20 cellular contexts compared by ENCODE assay signal in genomic region chr12:4828176-4828575, GRCh38.
DNase-seq lines count a peak whose midpoint lies in the region; ATAC-seq, FAIRE-seq and TF ChIP-seq lines count a peak whose summit lies in the region.
"Had no signal": no experiment of that assay in that cellular context is flagged by ENCODE, and none has a peak within 500 bp of the region (broad histone marks: within the 10 kb centered on the region; RNA-seq: fewer than 3 reads in every experiment).

No MANE protein-coding gene starts in this region.

- H3K4me1 ChIP-seq in ascending aorta: no peaks in the 10 kb centered on the region
- H3K4me1 ChIP-seq: adrenal gland, lower lobe of right lung had no signal

- peak; percentile 51 for FAIRE-seq in GM19239 (lab: Jason Lieb, UNC)

- no peaks in the 10 kb centered on the region for H3K36me3 ChIP-seq in ascending aorta
- H3K36me3 ChIP-seq: adrenal gland, heart right ventricle, lower lobe of right lung had no signal

- ATAC-seq in natural killer cell treated with Interleukin-12 subunit alpha and Interleukin-12 subunit beta and Interleukin-15 and Interleukin-18, amount 100 ng/mL, for 72 hours: no peak
- ATAC-seq: GM23338, heart right ventricle, lower lobe of right lung had no signal

- no peak for DNase-seq in activated T-cell treated with anti-CD3 and anti-CD28 coated beads, Interleukin-2, amount 50 U/mL, for 24 hours
- no peak for DNase-seq in activated T-cell treated with anti-CD3 and anti-CD28 coated beads, Interleukin-2, amount 50 U/mL, for 48 hours
- DNase-seq in GM19239 (ENCODE audit: insufficient read length, low spot score) (no peak), Calu3 (no peak), ascending aorta (ENCODE audit: low spot score in 2 of 2) (no peak), HT-29 (ENCODE audit: low spot score) (no peak)
- no peak for DNase-seq in activated CD4-positive, alpha-beta memory T cell treated with anti-CD3 and anti-CD28 coated beads, Interleukin-2, amount 10 ng/mL, durations not matched to agents 7 days and 5 days
- DNase-seq in natural killer cell treated with Interleukin-12 subunit alpha and Interleukin-12 subunit beta and Interleukin-15 and Interleukin-18, amount 100 ng/mL, for 72 hours (ENCODE audit: low spot score): no peak
- DNase-seq: adrenal gland, DMS79 treated with DMSO at 0.1 percent for 48 hours, heart right ventricle, Kasumi-1, lower lobe of right lung, NCI-H1105, NCI-H2171, NCI-H82, occipital lobe, T-helper 9 cell had no signal

- H3K9me3 Mint-ChIP-seq in activated T-cell treated with anti-CD3 and anti-CD28 coated beads, Interleukin-2, amount 50 U/mL, for 24 hours: peaks cover under 1% of the 10 kb centered on the region
- peaks cover 14% of the 10 kb centered on the region for H3K9me3 Mint-ChIP-seq in activated CD4-positive, alpha-beta memory T cell treated with anti-CD3 and anti-CD28 coated beads, Interleukin-2, amount 10 ng/mL, durations not matched to agents 7 days and 5 days
- H3K9me3 Mint-ChIP-seq in natural killer cell treated with Interleukin-12 subunit alpha and Interleukin-12 subunit beta and Interleukin-15 and Interleukin-18, amount 100 ng/mL, for 72 hours: no peaks in the 10 kb centered on the region
- H3K9me3 Mint-ChIP-seq in Calu3 (ENCODE audit: low read depth, unreplicated experiment): no peaks in the 10 kb centered on the region
- H3K9me3 Mint-ChIP-seq: GM23338 had no signal

- H3K9me3 ChIP-seq in ascending aorta: no peaks in the 10 kb centered on the region
- H3K9me3 ChIP-seq: adrenal gland, lower lobe of right lung had no signal

- TF ChIP-seq CTCF in Calu3 (IDR thresholded peaks at IDR 0.05; ENCODE audit: unreplicated experiment) (no peak), ascending aorta (IDR thresholded peaks at IDR 0.05) (no peak)

- peaks cover 73% of the 10 kb centered on the region for H3K4me1 Mint-ChIP-seq in activated T-cell treated with anti-CD3 and anti-CD28 coated beads, Interleukin-2, amount 50 U/mL, for 24 hours (ENCODE audit: low read depth)
- peaks cover 76% of the 10 kb centered on the region for H3K4me1 Mint-ChIP-seq in activated CD4-positive, alpha-beta memory T cell treated with anti-CD3 and anti-CD28 coated beads, Interleukin-2, amount 10 ng/mL, durations not matched to agents 7 days and 5 days
- peaks cover 49 to 53% of the 10 kb centered on the region in 2 donors for H3K4me1 Mint-ChIP-seq in natural killer cell treated with Interleukin-12 subunit alpha and Interleukin-12 subunit beta and Interleukin-15 and Interleukin-18, amount 100 ng/mL, for 72 hours (ENCODE audit: low read depth in 2 of 2)
- no peaks in the 10 kb centered on the region for H3K4me1 Mint-ChIP-seq in Calu3 (ENCODE audit: low read depth, unreplicated experiment)

- H3K4me3 Mint-ChIP-seq in activated T-cell treated with anti-CD3 and anti-CD28 coated beads, Interleukin-2, amount 50 U/mL, for 24 hours: peak overlapping the region; percentile 67
- H3K4me3 Mint-ChIP-seq in activated CD4-positive, alpha-beta memory T cell treated with anti-CD3 and anti-CD28 coated beads, Interleukin-2, amount 10 ng/mL, durations not matched to agents 7 days and 5 days: peak overlapping the region; percentile 81
- peak overlapping the region; percentile 84 for H3K4me3 Mint-ChIP-seq in natural killer cell treated with Interleukin-12 subunit alpha and Interleukin-12 subunit beta and Interleukin-15 and Interleukin-18, amount 100 ng/mL, for 72 hours
- no peak overlapping the region for H3K4me3 Mint-ChIP-seq in Calu3 (ENCODE audit: low read depth, unreplicated experiment)
- H3K4me3 Mint-ChIP-seq: CD14-positive monocyte, GM23338 had no signal

- POLR2A ChIA-PET in activated CD4-positive, alpha-beta memory T cell treated with anti-CD3 and anti-CD28 coated beads, Interleukin-2, amount 10 ng/mL, durations not matched to agents 7 days and 5 days (lab: Charles Lee): interaction anchor here (0.6 to 7.5 kb wide), 4 partner anchors 12 to 1100 kb away, joined by 3 to 52 read pairs (median 14); partner anchors contain the start of genes AKAP3 and NDUFA9

- no peak overlapping the region for H3K4me3 ChIP-seq in ascending aorta
- H3K4me3 ChIP-seq: adrenal gland, GM23338, heart right ventricle, lower lobe of right lung had no signal

- CTCF ChIA-PET in activated CD4-positive, alpha-beta memory T cell treated with anti-CD3 and anti-CD28 coated beads, Interleukin-2, amount 10 ng/mL, durations not matched to agents 7 days and 5 days (lab: Charles Lee): interaction anchor here (1.6 to 2.5 kb wide), 2 partner anchors 18 to 27 kb away, joined by 6 to 13 read pairs; a partner anchor contains a TSS
- CTCF ChIA-PET in Calu3 (lab: Charles Lee): no interaction called here

- H3K27ac Mint-ChIP-seq in activated T-cell treated with anti-CD3 and anti-CD28 coated beads, Interleukin-2, amount 50 U/mL, for 24 hours: peak overlapping the region; percentile 32
- H3K27ac Mint-ChIP-seq in activated CD4-positive, alpha-beta memory T cell treated with anti-CD3 and anti-CD28 coated beads, Interleukin-2, amount 10 ng/mL, durations not matched to agents 7 days and 5 days: peak overlapping the region; percentile 96
- peak overlapping the region; percentile 85 to 94 for H3K27ac Mint-ChIP-seq in natural killer cell treated with Interleukin-12 subunit alpha and Interleukin-12 subunit beta and Interleukin-15 and Interleukin-18, amount 100 ng/mL, for 72 hours
- no peak overlapping the region for H3K27ac Mint-ChIP-seq in Calu3 (ENCODE audit: unreplicated experiment)
- H3K27ac Mint-ChIP-seq: GM23338 had no signal

- H3K27ac ChIP-seq in ascending aorta: no peak overlapping the region
- H3K27ac ChIP-seq: adrenal gland, heart right ventricle, lower lobe of right lung had no signal

- BruUV-seq in Calu3 (replicated peaks; lab: Mats Ljungman, UMichigan): no TSS peak

- intact Hi-C loops in Calu3 (cut with micrococcal nuclease; ENCODE audit: unreplicated experiment): no loop called here
- intact Hi-C loops in ascending aorta (cut with DNase I): no loop called here

- H3K27me3 ChIP-seq in ascending aorta: no peaks in the 10 kb centered on the region
- H3K27me3 ChIP-seq: adrenal gland had no signal

- no peaks in the 10 kb centered on the region for H3K27me3 Mint-ChIP-seq in activated T-cell treated with anti-CD3 and anti-CD28 coated beads, Interleukin-2, amount 50 U/mL, for 24 hours
- no peaks in the 10 kb centered on the region for H3K27me3 Mint-ChIP-seq in activated CD4-positive, alpha-beta memory T cell treated with anti-CD3 and anti-CD28 coated beads, Interleukin-2, amount 10 ng/mL, durations not matched to agents 7 days and 5 days
- H3K27me3 Mint-ChIP-seq in natural killer cell treated with Interleukin-12 subunit alpha and Interleukin-12 subunit beta and Interleukin-15 and Interleukin-18, amount 100 ng/mL, for 72 hours: no peaks in the 10 kb centered on the region
- H3K27me3 Mint-ChIP-seq in Calu3 (ENCODE audit: unreplicated experiment): peaks cover 89% of the 10 kb centered on the region

- no peaks in the 10 kb centered on the region for H3K36me3 Mint-ChIP-seq in activated T-cell treated with anti-CD3 and anti-CD28 coated beads, Interleukin-2, amount 50 U/mL, for 24 hours (ENCODE audit: low read depth)
- peaks cover 53% of the 10 kb centered on the region for H3K36me3 Mint-ChIP-seq in activated CD4-positive, alpha-beta memory T cell treated with anti-CD3 and anti-CD28 coated beads, Interleukin-2, amount 10 ng/mL, durations not matched to agents 7 days and 5 days (ENCODE audit: low read depth)
- H3K36me3 Mint-ChIP-seq in natural killer cell treated with Interleukin-12 subunit alpha and Interleukin-12 subunit beta and Interleukin-15 and Interleukin-18, amount 100 ng/mL, for 72 hours: no peaks in the 10 kb centered on the region
- H3K36me3 Mint-ChIP-seq in Calu3 (ENCODE audit: insufficient read depth, unreplicated experiment): no peaks in the 10 kb centered on the region
- H3K36me3 Mint-ChIP-seq: CD14-positive monocyte had no signal
